In the genomic region with DNA sequence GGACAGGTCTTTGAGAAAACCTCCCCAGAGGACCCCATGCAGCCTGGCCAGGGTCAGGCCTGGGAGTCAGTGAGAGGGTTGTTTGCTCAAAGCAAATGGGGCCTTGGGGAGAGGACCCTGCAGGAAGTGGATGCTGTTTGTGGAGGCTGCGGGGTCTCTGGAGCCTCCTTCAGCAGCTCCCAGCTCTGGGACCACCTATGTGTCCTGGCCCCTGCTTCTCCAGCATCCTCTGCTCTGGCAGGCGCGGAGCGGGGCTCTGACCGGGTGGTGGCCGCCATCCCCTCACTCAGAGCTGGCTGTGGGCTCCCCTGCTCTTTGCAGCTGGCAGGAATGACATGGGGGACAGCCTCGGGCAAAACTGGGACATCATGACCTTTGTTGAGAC, we compare ENCODE assay signal across 1 cellular context.
A peak's percentile ranks its signal among the peaks of the same experiment; 100 is the strongest.
TF ChIP-seq lines count a peak whose summit lies in the region.

No MANE protein-coding gene starts in this region.

TF ChIP-seq in HepG2, 621 proteins besides CTCF, POLR2A, EP300 and RAD21 (continued from another document and continues in another):
- no peak for TF ChIP-seq NBN (conservative IDR thresholded peaks at IDR 0.05)
- 0 out of 2 replicates have a peak, but pooled peaks have one; percentile 16 for TF ChIP-seq ZNF547 (CRISPR knock-in tag; IDR thresholded peaks at IDR 0.05)
- TF ChIP-seq GRHL1 (CRISPR knock-in tag; conservative IDR thresholded peaks at IDR 0.05): no peak
- TF ChIP-seq, protein P1, sequence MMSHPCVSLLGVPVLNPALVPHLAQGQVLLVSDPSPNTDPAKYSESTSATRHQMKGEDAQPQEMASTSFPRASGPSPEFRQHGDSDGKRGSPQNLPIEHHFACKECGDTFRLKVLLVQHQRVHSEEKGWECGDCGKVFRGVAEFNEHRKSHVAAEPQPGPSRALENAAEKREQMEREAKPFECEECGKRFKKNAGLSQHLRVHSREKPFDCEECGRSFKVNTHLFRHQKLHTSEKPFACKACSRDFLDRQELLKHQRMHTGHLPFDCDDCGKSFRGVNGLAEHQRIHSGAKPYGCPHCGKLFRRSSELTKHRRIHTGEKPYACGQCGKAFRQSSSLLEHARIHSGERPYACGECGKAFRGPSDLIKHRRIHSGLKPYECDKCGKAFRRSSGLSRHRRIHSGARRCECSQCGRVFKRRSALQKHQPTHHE (CRISPR knock-in tag; IDR thresholded peaks at IDR 0.05; ENCODE audit: borderline replicate concordance): no peak
- TF ChIP-seq MAFG (CRISPR knock-in tag; IDR thresholded peaks at IDR 0.05): no peak
- TF ChIP-seq ZNF124 (CRISPR knock-in tag; IDR thresholded peaks at IDR 0.05): no peak
- TF ChIP-seq ZBTB7B (CRISPR knock-in tag; IDR thresholded peaks at IDR 0.05): peak; percentile 73
- TF ChIP-seq, protein P2, sequence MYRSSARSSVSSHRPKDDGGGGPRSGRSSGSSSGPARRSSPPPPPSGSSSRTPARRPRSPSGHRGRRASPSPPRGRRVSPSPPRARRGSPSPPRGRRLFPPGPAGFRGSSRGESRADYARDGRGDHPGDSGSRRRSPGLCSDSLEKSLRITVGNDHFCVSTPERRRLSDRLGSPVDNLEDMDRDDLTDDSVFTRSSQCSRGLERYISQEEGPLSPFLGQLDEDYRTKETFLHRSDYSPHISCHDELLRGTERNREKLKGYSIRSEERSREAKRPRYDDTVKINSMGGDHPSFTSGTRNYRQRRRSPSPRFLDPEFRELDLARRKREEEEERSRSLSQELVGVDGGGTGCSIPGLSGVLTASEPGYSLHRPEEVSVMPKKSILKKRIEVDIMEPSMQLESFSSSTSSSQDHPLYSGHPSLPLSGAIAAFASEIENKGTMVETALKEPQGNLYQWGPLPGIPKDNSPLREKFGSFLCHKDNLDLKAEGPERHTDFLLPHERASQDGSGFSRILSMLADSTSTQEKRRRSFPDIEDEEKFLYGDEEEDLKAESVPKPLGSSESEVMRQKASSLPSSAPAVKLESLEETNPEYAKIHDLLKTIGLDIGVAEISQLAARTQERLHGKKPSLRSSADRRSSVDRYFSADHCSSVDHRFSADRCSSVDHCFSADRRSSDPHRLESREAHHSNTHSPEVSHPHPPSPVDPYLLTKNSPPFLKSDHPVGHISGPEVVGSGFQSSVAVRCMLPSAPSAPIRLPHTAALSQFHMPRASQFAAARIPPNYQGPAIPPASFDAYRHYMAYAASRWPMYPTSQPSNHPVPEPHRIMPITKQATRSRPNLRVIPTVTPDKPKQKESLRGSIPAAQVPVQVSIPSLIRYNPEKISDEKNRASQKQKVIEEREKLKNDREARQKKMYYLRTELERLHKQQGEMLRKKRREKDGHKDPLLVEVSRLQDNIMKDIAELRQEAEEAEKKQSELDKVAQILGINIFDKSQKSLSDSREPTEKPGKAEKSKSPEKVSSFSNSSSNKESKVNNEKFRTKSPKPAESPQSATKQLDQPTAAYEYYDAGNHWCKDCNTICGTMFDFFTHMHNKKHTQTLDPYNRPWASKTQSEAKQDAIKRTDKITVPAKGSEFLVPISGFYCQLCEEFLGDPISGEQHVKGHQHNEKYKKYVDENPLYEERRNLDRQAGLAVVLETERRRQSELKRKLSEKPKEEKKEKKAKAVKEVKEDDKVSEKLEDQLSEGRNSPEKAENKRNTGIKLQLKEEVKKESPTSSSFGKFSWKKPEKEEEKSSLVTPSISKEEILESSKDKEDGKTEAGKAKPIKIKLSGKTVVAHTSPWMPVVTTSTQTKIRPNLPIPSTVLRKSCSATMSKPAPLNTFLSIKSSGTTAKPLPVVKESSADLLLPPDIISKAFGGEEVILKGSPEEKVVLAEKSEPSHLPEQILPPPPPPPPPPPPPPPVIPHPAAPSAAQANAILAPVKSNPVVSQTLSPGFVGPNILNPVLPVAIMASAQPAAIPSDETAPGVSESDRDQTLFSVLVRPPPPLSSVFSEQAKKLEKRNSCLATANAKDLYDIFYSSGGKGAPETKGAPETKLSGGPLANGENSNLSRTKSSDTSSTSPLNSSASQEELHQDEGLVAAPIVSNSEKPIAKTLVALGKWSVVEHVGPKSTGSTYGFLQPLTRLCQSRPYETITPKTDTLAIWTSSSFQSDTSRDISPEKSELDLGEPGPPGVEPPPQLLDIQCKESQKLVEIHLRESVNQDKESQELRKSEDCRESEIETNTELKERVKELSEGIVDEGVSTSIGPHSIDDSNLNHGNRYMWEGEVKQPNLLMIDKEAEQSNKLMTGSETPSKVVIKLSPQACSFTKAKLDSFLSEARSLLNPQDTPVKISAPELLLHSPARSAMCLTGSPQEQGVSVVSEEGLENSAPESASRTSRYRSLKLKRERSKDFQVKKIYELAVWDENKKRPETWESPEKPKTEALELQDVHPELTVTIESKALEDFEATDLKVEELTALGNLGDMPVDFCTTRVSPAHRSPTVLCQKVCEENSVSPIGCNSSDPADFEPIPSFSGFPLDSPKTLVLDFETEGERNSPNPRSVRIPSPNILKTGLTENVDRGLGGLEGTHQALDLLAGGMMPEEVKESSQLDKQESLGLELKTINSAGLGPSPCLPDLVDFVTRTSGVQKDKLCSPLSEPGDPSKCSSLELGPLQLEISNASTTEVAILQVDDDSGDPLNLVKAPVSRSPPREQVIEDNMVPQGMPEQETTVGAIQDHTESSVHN (CRISPR knock-in tag; IDR thresholded peaks at IDR 0.05): no peak
- no peak for TF ChIP-seq RBFOX2 (IDR thresholded peaks at IDR 0.05; ENCODE audit: low read depth, low read length)
- TF ChIP-seq ZNF790 (CRISPR knock-in tag; IDR thresholded peaks at IDR 0.05; ENCODE audit: borderline replicate concordance): peak; percentile 66; the same call in 1 of the 2 replicates
- TF ChIP-seq, protein P3, sequence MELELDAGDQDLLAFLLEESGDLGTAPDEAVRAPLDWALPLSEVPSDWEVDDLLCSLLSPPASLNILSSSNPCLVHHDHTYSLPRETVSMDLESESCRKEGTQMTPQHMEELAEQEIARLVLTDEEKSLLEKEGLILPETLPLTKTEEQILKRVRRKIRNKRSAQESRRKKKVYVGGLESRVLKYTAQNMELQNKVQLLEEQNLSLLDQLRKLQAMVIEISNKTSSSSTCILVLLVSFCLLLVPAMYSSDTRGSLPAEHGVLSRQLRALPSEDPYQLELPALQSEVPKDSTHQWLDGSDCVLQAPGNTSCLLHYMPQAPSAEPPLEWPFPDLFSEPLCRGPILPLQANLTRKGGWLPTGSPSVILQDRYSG (CRISPR knock-in tag; IDR thresholded peaks at IDR 0.05): no peak
- no peak for TF ChIP-seq ZNF224 (CRISPR knock-in tag; IDR thresholded peaks at IDR 0.05)
- no peak for TF ChIP-seq TEAD3 (CRISPR knock-in tag; optimal IDR thresholded peaks at IDR 0.05; ENCODE audit: borderline replicate concordance)
- TF ChIP-seq THAP11 (CRISPR knock-in tag; IDR thresholded peaks at IDR 0.05): no peak
- 0 out of 2 replicates have a peak, but pooled peaks have one; percentile 2 for TF ChIP-seq KAT8 (CRISPR knock-in tag; IDR thresholded peaks at IDR 0.05)
- TF ChIP-seq ZNF776 (CRISPR knock-in tag; IDR thresholded peaks at IDR 0.05): no peak
- TF ChIP-seq ZNF773 (CRISPR knock-in tag; IDR thresholded peaks at IDR 0.05; ENCODE audit: borderline replicate concordance): 0 out of 2 replicates have a peak, but pooled peaks have one; percentile 8
- no peak for TF ChIP-seq SRY (CRISPR knock-in tag; IDR thresholded peaks at IDR 0.05)
- TF ChIP-seq, protein P4, sequence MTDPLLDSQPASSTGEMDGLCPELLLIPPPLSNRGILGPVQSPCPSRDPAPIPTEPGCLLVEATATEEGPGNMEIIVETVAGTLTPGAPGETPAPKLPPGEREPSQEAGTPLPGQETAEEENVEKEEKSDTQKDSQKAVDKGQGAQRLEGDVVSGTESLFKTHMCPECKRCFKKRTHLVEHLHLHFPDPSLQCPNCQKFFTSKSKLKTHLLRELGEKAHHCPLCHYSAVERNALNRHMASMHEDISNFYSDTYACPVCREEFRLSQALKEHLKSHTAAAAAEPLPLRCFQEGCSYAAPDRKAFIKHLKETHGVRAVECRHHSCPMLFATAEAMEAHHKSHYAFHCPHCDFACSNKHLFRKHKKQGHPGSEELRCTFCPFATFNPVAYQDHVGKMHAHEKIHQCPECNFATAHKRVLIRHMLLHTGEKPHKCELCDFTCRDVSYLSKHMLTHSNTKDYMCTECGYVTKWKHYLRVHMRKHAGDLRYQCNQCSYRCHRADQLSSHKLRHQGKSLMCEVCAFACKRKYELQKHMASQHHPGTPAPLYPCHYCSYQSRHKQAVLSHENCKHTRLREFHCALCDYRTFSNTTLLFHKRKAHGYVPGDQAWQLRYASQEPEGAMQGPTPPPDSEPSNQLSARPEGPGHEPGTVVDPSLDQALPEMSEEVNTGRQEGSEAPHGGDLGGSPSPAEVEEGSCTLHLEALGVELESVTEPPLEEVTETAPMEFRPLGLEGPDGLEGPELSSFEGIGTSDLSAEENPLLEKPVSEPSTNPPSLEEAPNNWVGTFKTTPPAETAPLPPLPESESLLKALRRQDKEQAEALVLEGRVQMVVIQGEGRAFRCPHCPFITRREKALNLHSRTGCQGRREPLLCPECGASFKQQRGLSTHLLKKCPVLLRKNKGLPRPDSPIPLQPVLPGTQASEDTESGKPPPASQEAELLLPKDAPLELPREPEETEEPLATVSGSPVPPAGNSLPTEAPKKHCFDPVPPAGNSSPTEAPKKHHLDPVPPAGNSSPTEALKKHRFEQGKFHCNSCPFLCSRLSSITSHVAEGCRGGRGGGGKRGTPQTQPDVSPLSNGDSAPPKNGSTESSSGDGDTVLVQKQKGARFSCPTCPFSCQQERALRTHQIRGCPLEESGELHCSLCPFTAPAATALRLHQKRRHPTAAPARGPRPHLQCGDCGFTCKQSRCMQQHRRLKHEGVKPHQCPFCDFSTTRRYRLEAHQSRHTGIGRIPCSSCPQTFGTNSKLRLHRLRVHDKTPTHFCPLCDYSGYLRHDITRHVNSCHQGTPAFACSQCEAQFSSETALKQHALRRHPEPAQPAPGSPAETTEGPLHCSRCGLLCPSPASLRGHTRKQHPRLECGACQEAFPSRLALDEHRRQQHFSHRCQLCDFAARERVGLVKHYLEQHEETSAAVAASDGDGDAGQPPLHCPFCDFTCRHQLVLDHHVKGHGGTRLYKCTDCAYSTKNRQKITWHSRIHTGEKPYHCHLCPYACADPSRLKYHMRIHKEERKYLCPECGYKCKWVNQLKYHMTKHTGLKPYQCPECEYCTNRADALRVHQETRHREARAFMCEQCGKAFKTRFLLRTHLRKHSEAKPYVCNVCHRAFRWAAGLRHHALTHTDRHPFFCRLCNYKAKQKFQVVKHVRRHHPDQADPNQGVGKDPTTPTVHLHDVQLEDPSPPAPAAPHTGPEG (CRISPR knock-in tag; IDR thresholded peaks at IDR 0.05): no peak
- no peak for TF ChIP-seq ZNF674 (CRISPR knock-in tag; IDR thresholded peaks at IDR 0.05; ENCODE audit: low read depth)
- TF ChIP-seq MZF1 (CRISPR knock-in tag; IDR thresholded peaks at IDR 0.05; ENCODE audit: borderline replicate concordance): no peak
- TF ChIP-seq ZNF383 (CRISPR knock-in tag; IDR thresholded peaks at IDR 0.05; ENCODE audit: borderline replicate concordance): no peak
- TF ChIP-seq SOX6 (IDR thresholded peaks at IDR 0.05): no peak
- no peak for TF ChIP-seq SOX6 (CRISPR knock-in tag; IDR thresholded peaks at IDR 0.05)
- TF ChIP-seq PAWR (CRISPR knock-in tag; IDR thresholded peaks at IDR 0.05; ENCODE audit: borderline replicate concordance): no peak
- TF ChIP-seq ZNF615 (CRISPR knock-in tag; IDR thresholded peaks at IDR 0.05; ENCODE audit: borderline replicate concordance): no peak
- TF ChIP-seq TCF12 (IDR thresholded peaks at IDR 0.05): no peak
- no peak for TF ChIP-seq TCF12 (CRISPR knock-in tag; IDR thresholded peaks at IDR 0.05)
- TF ChIP-seq KLF6 (CRISPR knock-in tag; IDR thresholded peaks at IDR 0.05): no peak
- 0 out of 2 replicates have a peak, but pooled peaks have one; percentile 8 for TF ChIP-seq ZNF292 (CRISPR knock-in tag; IDR thresholded peaks at IDR 0.05; ENCODE audit: borderline replicate concordance, low read depth)
- 0 out of 2 replicates have a peak, but pooled peaks have one; percentile 42 for TF ChIP-seq ZNF788 (CRISPR knock-in tag; IDR thresholded peaks at IDR 0.05; ENCODE audit: borderline replicate concordance)
- TF ChIP-seq NKX3-1 (CRISPR knock-in tag; IDR thresholded peaks at IDR 0.05): no peak
- no peak for TF ChIP-seq TIGD3 (CRISPR knock-in tag; IDR thresholded peaks at IDR 0.05; ENCODE audit: borderline replicate concordance)
- TF ChIP-seq KDM3A (CRISPR knock-in tag; IDR thresholded peaks at IDR 0.05; ENCODE audit: low read depth): no peak
- TF ChIP-seq HOXD1 (CRISPR knock-in tag; IDR thresholded peaks at IDR 0.05): no peak
- TF ChIP-seq PCBP1 (IDR thresholded peaks at IDR 0.05; ENCODE audit: borderline replicate concordance, low read depth, low read length): no peak
- TF ChIP-seq ELF3 (CRISPR knock-in tag; IDR thresholded peaks at IDR 0.05): 0 out of 2 replicates have a peak, but pooled peaks have one; percentile 13
- no peak for TF ChIP-seq KLF9 (CRISPR knock-in tag; IDR thresholded peaks at IDR 0.05; ENCODE audit: low read depth)
- TF ChIP-seq ARNT2 (CRISPR knock-in tag; IDR thresholded peaks at IDR 0.05; ENCODE audit: low read depth): no peak; the same call in 1 of the 2 replicates
- no peak for TF ChIP-seq SMARCC2 (IDR thresholded peaks at IDR 0.05)
- no peak for TF ChIP-seq GPBP1L1 (CRISPR knock-in tag; IDR thresholded peaks at IDR 0.05)
- no peak for TF ChIP-seq ZNF33A (CRISPR knock-in tag; IDR thresholded peaks at IDR 0.05; ENCODE audit: borderline replicate concordance)
- no peak for TF ChIP-seq ZNF672 (CRISPR knock-in tag; IDR thresholded peaks at IDR 0.05)
